In the genomic region with DNA sequence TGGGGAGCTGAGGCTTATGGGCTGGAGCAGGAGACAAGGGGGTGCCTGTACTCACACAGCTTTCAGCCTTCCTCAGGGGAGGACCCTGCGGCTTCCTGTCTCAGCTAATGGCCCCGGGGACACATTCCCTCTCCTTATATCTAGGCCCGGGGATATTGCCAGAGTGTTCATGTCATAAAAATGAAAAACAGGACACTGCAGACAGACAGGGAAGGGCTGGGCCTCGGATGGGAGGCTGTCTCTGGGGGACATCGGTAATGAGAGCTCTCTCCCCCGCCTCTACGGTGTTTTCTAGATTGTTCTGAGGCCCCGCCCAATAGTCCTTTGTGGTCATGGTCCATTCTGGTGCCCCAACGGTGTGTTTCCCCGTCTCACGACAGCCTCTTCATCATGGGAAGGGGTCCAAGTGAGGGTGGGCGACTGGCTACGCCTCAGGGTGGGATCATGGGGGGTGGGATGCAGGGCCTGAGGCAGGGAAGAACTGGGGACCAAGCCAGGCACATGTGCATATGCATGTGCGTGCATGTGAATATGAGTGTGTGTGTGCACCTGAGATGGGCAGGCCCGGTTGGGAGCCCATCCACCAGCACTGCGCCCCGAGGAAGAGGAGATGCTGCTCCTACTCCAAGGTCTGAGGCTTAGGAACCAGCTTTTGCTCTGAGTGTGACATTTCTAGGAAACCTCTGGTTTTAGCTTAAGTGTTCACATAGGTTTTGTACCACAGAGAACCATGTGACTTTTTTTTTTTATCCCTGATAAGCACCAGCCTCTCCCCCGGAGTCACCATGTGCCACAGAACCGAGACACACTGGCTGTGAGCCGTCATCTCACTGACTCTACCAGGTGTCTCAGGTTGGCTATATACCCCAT, we compare ENCODE assay signal across 16 cellular contexts.
"Had no signal": no experiment of that assay in that cellular context is flagged by ENCODE, and none has a peak within 500 bp of the region (broad histone marks: within the 10 kb centered on the region; RNA-seq: fewer than 3 reads in every experiment).

No MANE protein-coding gene starts in this region.

- H3K4me1 Mint-ChIP-seq: activated naive CD4-positive, alpha-beta T cell treated with anti-CD3 and anti-CD28 coated beads, Interleukin-2, amount 50 U/mL, for 24 hours had no signal

- H3K36me3 Mint-ChIP-seq: activated naive CD4-positive, alpha-beta T cell treated with anti-CD3 and anti-CD28 coated beads, Interleukin-2, amount 50 U/mL, for 24 hours; neural progenitor cell had no signal

- H3K9me3 Mint-ChIP-seq: activated naive CD4-positive, alpha-beta T cell treated with anti-CD3 and anti-CD28 coated beads, Interleukin-2, amount 50 U/mL, for 24 hours; dendritic cell treated with granulocyte-macrophage colony-stimulating factor and Interleukin-4, amounts not matched to agents 40 ng/mL and 50 ng/mL, for 4 days; neural progenitor cell had no signal

- ATAC-seq: gastroesophageal sphincter, SK-N-SH treated with all-trans-retinoic acid at 6 μM for 48 hours had no signal

- H3K27ac Mint-ChIP-seq: activated naive CD4-positive, alpha-beta T cell treated with anti-CD3 and anti-CD28 coated beads, Interleukin-2, amount 50 U/mL, for 24 hours; dendritic cell treated with granulocyte-macrophage colony-stimulating factor and Interleukin-4, amounts not matched to agents 40 ng/mL and 50 ng/mL, for 4 days had no signal

- H3K27ac ChIP-seq: ascending aorta, esophagus muscularis mucosa, gastroesophageal sphincter, neural progenitor cell, ovary, VCaP had no signal

- H3K36me3 ChIP-seq: ascending aorta, esophagus muscularis mucosa, gastroesophageal sphincter, neural progenitor cell, ovary had no signal

- H3K9me3 ChIP-seq: ascending aorta, esophagus muscularis mucosa, gastroesophageal sphincter, ovary had no signal

- H3K9ac ChIP-seq: neural progenitor cell had no signal

- H3K4me3 Mint-ChIP-seq: activated naive CD4-positive, alpha-beta T cell treated with anti-CD3 and anti-CD28 coated beads, Interleukin-2, amount 50 U/mL, for 24 hours; dendritic cell treated with granulocyte-macrophage colony-stimulating factor and Interleukin-4, amounts not matched to agents 40 ng/mL and 50 ng/mL, for 4 days; neural progenitor cell had no signal

- H3K4me3 ChIP-seq: ascending aorta, esophagus muscularis mucosa, gastroesophageal sphincter, neural progenitor cell, ovary had no signal

- H3K27me3 ChIP-seq: ascending aorta, esophagus muscularis mucosa, gastroesophageal sphincter, ovary had no signal

- H3K4me2 ChIP-seq: neural progenitor cell had no signal

- H3K27me3 Mint-ChIP-seq: activated naive CD4-positive, alpha-beta T cell treated with anti-CD3 and anti-CD28 coated beads, Interleukin-2, amount 50 U/mL, for 24 hours had no signal

- DNase-seq: activated CD4-positive, alpha-beta T cell treated with anti-CD3 and anti-CD28 coated beads for 1 hour; activated CD8-positive, alpha-beta memory T cell treated with anti-CD3 and anti-CD28 coated beads for 24 hours; activated gamma-delta T cell; effector CD8-positive, alpha-beta T cell; stimulated activated CD8-positive, alpha-beta memory T cell treated with anti-CD3 and anti-CD28 coated beads, Interleukin-4, amount 100 ng/mL, for 48 hours; stimulated activated naive CD4-positive, alpha-beta T cell; T1000 had no signal
